In the genomic region with DNA sequence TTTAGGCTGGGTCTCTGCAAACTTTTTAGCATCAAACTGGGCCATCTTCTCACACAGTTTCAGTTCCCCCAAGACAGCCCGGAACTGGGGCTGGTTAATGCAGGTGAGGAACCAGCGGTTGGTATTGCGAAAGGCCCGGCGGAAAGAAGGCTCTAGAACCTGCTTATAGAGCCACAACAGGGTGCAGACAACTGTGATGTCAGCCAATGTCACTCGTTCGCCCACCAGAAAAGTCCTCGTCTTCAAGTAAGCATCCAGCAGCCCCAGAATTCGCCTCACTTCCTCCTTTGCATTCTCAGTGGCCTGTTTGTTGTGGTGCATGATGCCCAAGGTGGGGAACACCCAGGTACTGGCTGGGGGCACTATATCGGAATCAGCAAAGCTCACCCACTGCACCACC, we compare ENCODE assay signal across 7 cellular contexts. TPM values are rescaled to one million over a fixed set of nuclear protein-coding genes. Genes with fewer than 3 reads are reported as not detected.
DNase-seq lines count a peak whose midpoint lies in the region; ATAC-seq, FAIRE-seq and TF ChIP-seq lines count a peak whose summit lies in the region.
"Not testable (repeated sequence)": the region's sequence is repeated elsewhere in the genome, so short reads cannot be mapped to it uniquely, and the experiment has no call there.

No MANE protein-coding gene starts in this region.

- DNase-seq in NOMO-1 treated with DMSO at 0.1 percent for 48 hours (lab: John Stamatoyannopoulos, UW; ENCODE audit: unreplicated experiment) (peak; percentile 15), GM12878 (ENCODE audit: low read depth, low spot score) (peak; percentile 23)

- not testable (repeated sequence) for BruUV-seq in GM12878 (replicated peaks; lab: Mats Ljungman, UMichigan)

- POLR2A ChIA-PET in GM12878 (lab: Charles Lee), result not testable (repeated sequence)

- H3K36me3 ChIP-seq in GM12878 (ENCODE audit: control insufficient read depth in 2 of 2, insufficient read depth in 2 of 2, low read length in 1 of 2), result not testable (repeated sequence)

- peak; percentile 74 for FAIRE-seq in GM12878 (lab: Jason Lieb, UNC)

- RAD21 ChIA-PET in GM12878 (lab: Charles Lee; ENCODE audit: unreplicated experiment), result not testable (repeated sequence)

- H2AFZ ChIP-seq in GM12878 (ENCODE audit: control insufficient read depth, low read depth, low read length), result not testable (repeated sequence)

- CTCF ChIA-PET in GM12878 (lab: Yijun Ruan, JAX), result not testable (repeated sequence)

- TF ChIP-seq EP300 in GM12878 (IDR thresholded peaks at IDR 0.05; ENCODE audit: borderline replicate concordance in 1 of 2, control insufficient read depth in 1 of 2, low read depth in 2 of 2, low read length in 2 of 2), result not testable (repeated sequence)

- not testable (repeated sequence) for H3K9me3 ChIP-seq in GM12878 (replicated peaks; ENCODE audit: control insufficient read depth, insufficient read depth, low read length)

- not testable (repeated sequence) for H3K4me1 ChIP-seq in GM12878 (ENCODE audit: control insufficient read depth, insufficient read depth, low read length)

- ATAC-seq in GM18520 (IDR thresholded peaks at IDR 0.05; ENCODE audit: unreplicated experiment), result peak; percentile 59
- peak; percentile 91 for ATAC-seq in GM19452 (IDR thresholded peaks at IDR 0.05; ENCODE audit: unreplicated experiment)
- peak; percentile 89 for ATAC-seq in GM21723 (IDR thresholded peaks at IDR 0.05; ENCODE audit: unreplicated experiment)
- peak; percentile 97 for ATAC-seq in HG02885 (IDR thresholded peaks at IDR 0.05; ENCODE audit: poor library complexity, unreplicated experiment)
- peak; percentile 58 for ATAC-seq in HG03378 (IDR thresholded peaks at IDR 0.05; ENCODE audit: unreplicated experiment)
- ATAC-seq in GM12878, result peak; percentile 97

- H3K27me3 ChIP-seq in GM12878 (replicated peaks in 1 of 2; ENCODE audit: control insufficient read depth in 2 of 2, insufficient read depth in 2 of 2, low read length in 1 of 2), result not testable (repeated sequence)

- not testable (repeated sequence) for TF ChIP-seq POLR2A in GM12878 (IDR thresholded peaks at IDR 0.05; ENCODE audit: low read depth, low read length)

- H3K4me2 ChIP-seq in GM12878 (ENCODE audit: control insufficient read depth, insufficient read depth), result not testable (repeated sequence)

- in situ Hi-C loops in GM12878 (cut with MboI), result not testable (repeated sequence)

- SMC1A ChIA-PET in GM12878 (lab: Charles Lee; ENCODE audit: uncharacterized antibody, unreplicated experiment), result not testable (repeated sequence)

- not testable (repeated sequence) for H3K79me2 ChIP-seq in GM12878 (ENCODE audit: control insufficient read depth, insufficient read depth, low read length)

- H4K20me1 ChIP-seq in GM12878 (ENCODE audit: control insufficient read depth, insufficient read depth), result not testable (repeated sequence)

- not testable (repeated sequence) for H3K4me3 ChIP-seq in GM12878

- not testable (repeated sequence) for TF ChIP-seq RAD21 in GM12878 (IDR thresholded peaks at IDR 0.05; ENCODE audit: insufficient read depth, low read depth, low read length)

- 18% methylated on average over 10 of the region's 10 CpGs for WGBS in GM12878 (ENCODE audit: insufficient coverage, insufficient replicate concordance, low lambda C conversion rate, missing lambda C conversion rate)

- H3K9ac ChIP-seq in GM12878 (ENCODE audit: control insufficient read depth, insufficient read depth, low read length), result not testable (repeated sequence)

- not testable (repeated sequence) for TF ChIP-seq CTCF in GM12878 (IDR thresholded peaks at IDR 0.05 in 2 of 3, conservative IDR thresholded peaks at IDR 0.05 in 1 of 3; ENCODE audit: control insufficient read depth in 2 of 3, extremely low read depth in 1 of 3, insufficient read depth in 1 of 3, low read depth in 3 of 3, low read length in 3 of 3)

- peak overlapping the region; percentile 17; the same call in 1 of the 2 replicates for H3K27ac ChIP-seq in GM12878 (ENCODE audit: control insufficient read depth, insufficient read depth)

- intact Hi-C loops in GM12878 (cut with micrococcal nuclease; ENCODE audit: unreplicated experiment), result loop anchor here (1.0 to 2.0 kb wide), 2 partner anchors 18 to 46 kb away; no protein-coding TSS in a partner anchor

TF ChIP-seq in GM12878, 131 proteins besides CTCF, POLR2A, EP300 and RAD21 (continues in another document):
- peak in 1 of 2 experiments; percentile 50; a peak in 1 of 4 replicates for TF ChIP-seq CEBPB (IDR thresholded peaks at IDR 0.05; ENCODE audit: borderline replicate concordance in 1 of 2, low read depth in 2 of 2, low read length in 2 of 2)
- 0 out of 2 replicates have a peak, but pooled peaks have one; percentile 37 for TF ChIP-seq IRF4 (IDR thresholded peaks at IDR 0.05; ENCODE audit: low read depth, low read length)
- TF ChIP-seq SPI1 (IDR thresholded peaks at IDR 0.05; ENCODE audit: borderline replicate concordance, insufficient read depth, low read depth, low read length), result peak; percentile 86
- 0 out of 2 replicates have a peak, but pooled peaks have one; percentile 31 for TF ChIP-seq IKZF1 (conservative IDR thresholded peaks at IDR 0.05)
- TF ChIP-seq ATF7 (IDR thresholded peaks at IDR 0.05; ENCODE audit: low read depth), result peak; percentile 56; the same call in 1 of the 2 replicates
- 0 out of 2 replicates have a peak, but pooled peaks have one; percentile 5 for TF ChIP-seq CBX5 (IDR thresholded peaks at IDR 0.05; ENCODE audit: low read depth)
- TF ChIP-seq IKZF2 (IDR thresholded peaks at IDR 0.05), result peak in 1 of 2 experiments; percentile 64; a peak in 2 of 4 replicates
- TF ChIP-seq ZNF24 (IDR thresholded peaks at IDR 0.05), result peak; percentile 31; the same call in 1 of the 2 replicates
- TF ChIP-seq TCF7 (IDR thresholded peaks at IDR 0.05; ENCODE audit: borderline replicate concordance), result peak; percentile 81; the same call in 1 of the 2 replicates
- peak; percentile 58 for TF ChIP-seq DPF2 (IDR thresholded peaks at IDR 0.05)
- 0 out of 2 replicates have a peak, but pooled peaks have one; percentile 48 for TF ChIP-seq NBN (IDR thresholded peaks at IDR 0.05)
- TF ChIP-seq, protein P1, sequence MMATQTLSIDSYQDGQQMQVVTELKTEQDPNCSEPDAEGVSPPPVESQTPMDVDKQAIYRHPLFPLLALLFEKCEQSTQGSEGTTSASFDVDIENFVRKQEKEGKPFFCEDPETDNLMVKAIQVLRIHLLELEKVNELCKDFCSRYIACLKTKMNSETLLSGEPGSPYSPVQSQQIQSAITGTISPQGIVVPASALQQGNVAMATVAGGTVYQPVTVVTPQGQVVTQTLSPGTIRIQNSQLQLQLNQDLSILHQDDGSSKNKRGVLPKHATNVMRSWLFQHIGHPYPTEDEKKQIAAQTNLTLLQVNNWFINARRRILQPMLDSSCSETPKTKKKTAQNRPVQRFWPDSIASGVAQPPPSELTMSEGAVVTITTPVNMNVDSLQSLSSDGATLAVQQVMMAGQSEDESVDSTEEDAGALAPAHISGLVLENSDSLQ (IDR thresholded peaks at IDR 0.05), result peak; percentile 37; the same call in 1 of the 2 replicates
- TF ChIP-seq BCL11A (IDR thresholded peaks at IDR 0.05; ENCODE audit: low read depth, low read length), result 0 out of 2 replicates have a peak, but pooled peaks have one; percentile 10
- peak; percentile 9; the same call in 1 of the 2 replicates for TF ChIP-seq TCF12 (IDR thresholded peaks at IDR 0.05; ENCODE audit: low read depth, low read length)
- TF ChIP-seq CREB1 (IDR thresholded peaks at IDR 0.05; ENCODE audit: low read depth), result peak; percentile 57; the same call in 1 of the 2 replicates
- TF ChIP-seq PAX5 (IDR thresholded peaks at IDR 0.05; ENCODE audit: borderline replicate concordance, low read depth, low read length), result peak; percentile 31; the same call in 1 of the 2 replicates
- peak; percentile 57; the same call in 1 of the 2 replicates for TF ChIP-seq MTA2 (IDR thresholded peaks at IDR 0.05; ENCODE audit: low read depth)
- 0 out of 2 replicates have a peak, but pooled peaks have one; percentile 13 for TF ChIP-seq MEF2A (IDR thresholded peaks at IDR 0.05; ENCODE audit: insufficient read depth, low read depth, low read length)
- TF ChIP-seq, protein P2, sequence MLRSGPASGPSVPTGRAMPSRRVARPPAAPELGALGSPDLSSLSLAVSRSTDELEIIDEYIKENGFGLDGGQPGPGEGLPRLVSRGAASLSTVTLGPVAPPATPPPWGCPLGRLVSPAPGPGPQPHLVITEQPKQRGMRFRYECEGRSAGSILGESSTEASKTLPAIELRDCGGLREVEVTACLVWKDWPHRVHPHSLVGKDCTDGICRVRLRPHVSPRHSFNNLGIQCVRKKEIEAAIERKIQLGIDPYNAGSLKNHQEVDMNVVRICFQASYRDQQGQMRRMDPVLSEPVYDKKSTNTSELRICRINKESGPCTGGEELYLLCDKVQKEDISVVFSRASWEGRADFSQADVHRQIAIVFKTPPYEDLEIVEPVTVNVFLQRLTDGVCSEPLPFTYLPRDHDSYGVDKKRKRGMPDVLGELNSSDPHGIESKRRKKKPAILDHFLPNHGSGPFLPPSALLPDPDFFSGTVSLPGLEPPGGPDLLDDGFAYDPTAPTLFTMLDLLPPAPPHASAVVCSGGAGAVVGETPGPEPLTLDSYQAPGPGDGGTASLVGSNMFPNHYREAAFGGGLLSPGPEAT (IDR thresholded peaks at IDR 0.05; ENCODE audit: low read depth), result peak; percentile 26; the same call in 1 of the 2 replicates
- peak in 1 of 2 experiments; percentile 28; a peak in 1 of 4 replicates for TF ChIP-seq BHLHE40 (IDR thresholded peaks at IDR 0.05; ENCODE audit: borderline replicate concordance in 1 of 2, low read depth in 2 of 2, low read length in 1 of 2)

RNA-seq across cellular contexts. Expression of a gene that starts 46.6 kb away (rescaled TPM):
- 109 TPM in 2 replicates for total RNA-seq in GM12878 (2013; cell fraction: nucleolus; rRNA removed)
- total RNA-seq in GM12878 (2014; rRNA removed) (97.5 and 118 TPM in 2 replicates), GM12878 (2014; rRNA removed; fragmentation: Illumina TruSeq; extraction: Trizol) (114 and 118 TPM in 2 replicates), GM12878 (2021) (89.3 and 95.0 TPM in 2 replicates)
- polyA plus RNA-seq in GM12878 (2011; ENCODE audit: low read depth), result 39.9 TPM
- polyA plus RNA-seq in GM12878 (2011; rRNA removed) (84.9 and 107 TPM in 2 replicates), GM12878 (2014; fragmentation: Illumina TruSeq; extraction: Trizol) (134 and 156 TPM in 2 replicates), GM12878 (2014; fragmentation: Nextera tagmentation; extraction: Ambion mirVana) (10 to 100 TPM; 38.3 to 66.1 TPM), GM12878 (2014; rRNA removed) (73.7 and 80.0 TPM in 2 replicates), GM12878 (2016; fragmentation: Nextera tagmentation; extraction: Ambion mirVana) (100 to 1,000 TPM; 174 to 178 TPM)
- 49.9 and 53.6 TPM in 2 replicates for polyA plus RNA-seq in GM12878 (2011; cell fraction: cytosol; rRNA removed)
- 36.8 and 39.3 TPM in 2 replicates for polyA plus RNA-seq in GM12878 (2011; cell fraction: nucleus; rRNA removed)
- polyA plus RNA-seq in GM12878 (2012), result 47.7 and 55.7 TPM in 2 replicates
- 53.9 and 77.6 TPM in 2 replicates for polyA minus RNA-seq in GM12878 (2011; rRNA and poly(A)+ RNA removed)
- polyA minus RNA-seq in GM12878 (2011; cell fraction: cytosol; rRNA and poly(A)+ RNA removed), result 41.8 and 48.0 TPM in 2 replicates
- polyA minus RNA-seq in GM12878 (2011; cell fraction: nucleus; rRNA and poly(A)+ RNA removed), result 39.8 and 80.8 TPM in 2 replicates
